Comparison of ENCODE assay signal across 22 cellular contexts in the genomic region with DNA sequence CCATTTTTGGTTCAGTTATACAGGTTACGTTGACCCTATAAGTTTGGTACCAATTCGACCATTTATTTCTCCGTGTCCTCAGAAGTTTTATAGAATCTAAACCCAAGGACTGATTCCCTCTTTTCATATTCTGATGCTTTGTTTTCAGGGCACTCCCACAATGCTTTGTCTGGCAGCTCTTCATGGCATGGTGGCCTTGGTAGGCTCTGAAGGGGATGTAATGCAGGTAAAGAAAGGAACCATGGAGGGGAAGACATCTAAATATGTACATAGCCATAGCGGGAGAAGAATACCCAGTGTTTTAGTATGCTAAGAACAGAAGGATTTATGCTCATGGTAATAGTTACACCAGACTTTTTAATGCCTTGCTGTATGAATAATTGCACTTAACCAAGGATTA.
"Had no signal": no experiment of that assay in that cellular context is flagged by ENCODE, and none has a peak within 500 bp of the region (broad histone marks: within the 10 kb centered on the region; RNA-seq: fewer than 3 reads in every experiment).

No MANE protein-coding gene starts in this region.

- ATAC-seq: gastroesophageal sphincter, left cardiac atrium, lower lobe of right lung, natural killer cell, right cardiac atrium had no signal

- H3K4me3 Mint-ChIP-seq: memory B cell, mesothelial cell of epicardium, natural killer cell, neural progenitor cell, type B pancreatic cell had no signal

- H3K4me1 Mint-ChIP-seq: memory B cell, natural killer cell had no signal

- H3K9ac ChIP-seq: neural progenitor cell had no signal

- H3K4me3 ChIP-seq: colonic mucosa, esophagus squamous epithelium, gastroesophageal sphincter, left ventricle myocardium inferior, lower lobe of right lung, neural progenitor cell, ovary, stomach had no signal

- H3K27me3 Mint-ChIP-seq: memory B cell, type B pancreatic cell had no signal

- H3K27me3 ChIP-seq: colonic mucosa, esophagus squamous epithelium, gastroesophageal sphincter, neural progenitor cell, ovary, stomach had no signal

- H3K4me2 ChIP-seq: neural progenitor cell had no signal

- H3K36me3 ChIP-seq: colonic mucosa, ovary had no signal

- H3K9me3 Mint-ChIP-seq: memory B cell, mesothelial cell of epicardium, natural killer cell, neural progenitor cell, type B pancreatic cell had no signal

- DNase-seq: colonic mucosa; dermis blood vessel endothelial cell; esophagus squamous epithelium; foreskin fibroblast; glutamatergic neuron; kidney; left cardiac atrium; left ventricle myocardium inferior; lower lobe of right lung; natural killer cell; nucleus accumbens; ovary; right cardiac atrium; small intestine; stimulated activated CD4-positive, alpha-beta T cell treated with anti-CD3 and anti-CD28 coated beads, Interleukin-12 subunit alpha, Interleukin-12 subunit beta, amount 100 ng/mL, for 4 hours; stimulated activated naive CD4-positive, alpha-beta T cell; stomach had no signal

- H3K27ac ChIP-seq: colonic mucosa, esophagus squamous epithelium, gastroesophageal sphincter, left ventricle myocardium inferior, lower lobe of right lung, neural progenitor cell, ovary, stomach had no signal

- H3K4me1 ChIP-seq: colonic mucosa, esophagus squamous epithelium, left ventricle myocardium inferior, lower lobe of right lung, stomach had no signal

- H2AFZ ChIP-seq: neural progenitor cell had no signal

- H3K27ac Mint-ChIP-seq: memory B cell, mesothelial cell of epicardium, natural killer cell, neural progenitor cell, type B pancreatic cell had no signal

- H3K9me3 ChIP-seq: colonic mucosa, esophagus squamous epithelium, gastroesophageal sphincter, left ventricle myocardium inferior, lower lobe of right lung, ovary, stomach had no signal
